Comparison of ENCODE assay signal across 16 cellular contexts in genomic region chr17:35147313-35147982, GRCh38. TPM values are rescaled to one million over a fixed set of nuclear protein-coding genes. Genes with fewer than 3 reads are reported as not detected.
"Had no signal": no experiment of that assay in that cellular context is flagged by ENCODE, and none has a peak within 500 bp of the region (broad histone marks: within the 10 kb centered on the region; RNA-seq: fewer than 3 reads in every experiment).

TSS of gene UNC45B (plus strand) at chr17:35147817. CDS start at chr17:35148264, 447 bp downstream.

- H3K4me1 ChIP-seq: parathyroid adenoma had no signal

- H3K4me3 ChIP-seq: gastroesophageal sphincter, vagina had no signal

- H3K27me3 ChIP-seq: vagina had no signal

- H3K4me3 Mint-ChIP-seq: activated CD4-positive, alpha-beta memory T cell treated with anti-CD3 and anti-CD28 coated beads, Interleukin-2, amount 10 ng/mL, durations not matched to agents 7 days and 5 days; activated T-cell treated with anti-CD3 and anti-CD28 coated beads, Interleukin-2, amount 50 U/mL, for 72 hours; nephron progenitor cell; stimulated activated naive CD8-positive, alpha-beta T cell treated with anti-CD3 and anti-CD28 coated beads, Interleukin-15, Interleukin-2, amounts not matched to agents 100 ng/mL and 50 ng/mL, for 24 hours had no signal

- H3K27me3 Mint-ChIP-seq: stimulated activated naive CD8-positive, alpha-beta T cell treated with anti-CD3 and anti-CD28 coated beads, Interleukin-15, Interleukin-2, amounts not matched to agents 100 ng/mL and 50 ng/mL, for 24 hours had no signal

- H3K27ac ChIP-seq: epithelial cell of prostate, gastroesophageal sphincter, parathyroid adenoma, vagina had no signal

- DNase-seq: activated CD4-positive, alpha-beta memory T cell treated with anti-CD3 and anti-CD28 coated beads, Interleukin-2, amount 10 ng/mL, durations not matched to agents 7 days and 5 days; activated CD4-positive, alpha-beta T cell treated with anti-CD3 and anti-CD28 coated beads for 1 hour; activated gamma-delta T cell treated with Interleukin-2 at 50 U/mL for 16 hours; activated T-cell treated with anti-CD3 and anti-CD28 coated beads, Interleukin-2, amount 50 U/mL, for 72 hours; cortex of kidney; effector CD8-positive, alpha-beta T cell; hypothalamus; nephron progenitor cell; stimulated activated CD8-positive, alpha-beta memory T cell treated with anti-CD3 and anti-CD28 coated beads, Interleukin-4, amount 100 ng/mL, for 48 hours; T-helper 9 cell had no signal

- H3K9me3 Mint-ChIP-seq: activated CD4-positive, alpha-beta memory T cell treated with anti-CD3 and anti-CD28 coated beads, Interleukin-2, amount 10 ng/mL, durations not matched to agents 7 days and 5 days; activated T-cell treated with anti-CD3 and anti-CD28 coated beads, Interleukin-2, amount 50 U/mL, for 72 hours; nephron progenitor cell; stimulated activated naive CD8-positive, alpha-beta T cell treated with anti-CD3 and anti-CD28 coated beads, Interleukin-15, Interleukin-2, amounts not matched to agents 100 ng/mL and 50 ng/mL, for 24 hours had no signal

- H3K27ac Mint-ChIP-seq: activated CD4-positive, alpha-beta memory T cell treated with anti-CD3 and anti-CD28 coated beads, Interleukin-2, amount 10 ng/mL, durations not matched to agents 7 days and 5 days; activated T-cell treated with anti-CD3 and anti-CD28 coated beads, Interleukin-2, amount 50 U/mL, for 72 hours; nephron progenitor cell; stimulated activated naive CD8-positive, alpha-beta T cell treated with anti-CD3 and anti-CD28 coated beads, Interleukin-15, Interleukin-2, amounts not matched to agents 100 ng/mL and 50 ng/mL, for 24 hours had no signal

- H3K9me3 ChIP-seq: gastroesophageal sphincter, vagina had no signal

- ATAC-seq: activated T-cell treated with anti-CD3 and anti-CD28 coated beads, Interleukin-2, amount 50 U/mL, for 72 hours; gastroesophageal sphincter had no signal

RNA-seq across cellular contexts. Expression of gene UNC45B, which starts in this region (rescaled TPM):
- total RNA-seq: lung microvascular endothelial cell, vagina had no signal
